In genomic region chr2:186098821-186099220, GRCh38 we compare ENCODE assay signal across 27 cellular contexts.
DNase-seq lines count a peak whose midpoint lies in the region; ATAC-seq and TF ChIP-seq lines count a peak whose summit lies in the region.
"Had no signal": no experiment of that assay in that cellular context is flagged by ENCODE, and none has a peak within 500 bp of the region (broad histone marks: within the 10 kb centered on the region; RNA-seq: fewer than 3 reads in every experiment).

No MANE protein-coding gene starts in this region.

- H3K9me3 Mint-ChIP-seq in neural crest cell: no peaks in the 10 kb centered on the region
- H3K9me3 Mint-ChIP-seq: activated CD4-positive, alpha-beta memory T cell treated with anti-CD3 and anti-CD28 coated beads, Interleukin-2, amount 10 ng/mL, durations not matched to agents 7 days and 5 days had no signal

- H3K36me3 Mint-ChIP-seq in neural crest cell (ENCODE audit: low read depth): peaks cover 3% of the 10 kb centered on the region

- H3K9me3 ChIP-seq in BLaER1 (peaks cover 12% of the 10 kb centered on the region), left ventricle myocardium inferior (replicated peaks) (no peaks in the 10 kb centered on the region)
- H3K9me3 ChIP-seq: neutrophil, prostate gland, thyroid gland, vagina had no signal

- TF ChIP-seq CTCF in neural crest cell (conservative IDR thresholded peaks at IDR 0.05): no peak
- TF ChIP-seq CTCF in left ventricle myocardium inferior (IDR thresholded peaks at IDR 0.05; ENCODE audit: borderline replicate concordance): no peak

- H3K4me2 ChIP-seq in BLaER1: peak overlapping the region; percentile 40; the same call in 1 of the 2 replicates

- no peaks in the 10 kb centered on the region for H3K27me3 Mint-ChIP-seq in neural crest cell (ENCODE audit: low read depth)
- H3K27me3 Mint-ChIP-seq: activated CD4-positive, alpha-beta memory T cell treated with anti-CD3 and anti-CD28 coated beads, Interleukin-2, amount 10 ng/mL, durations not matched to agents 7 days and 5 days; activated T-helper 17 cell treated with anti-CD3 and anti-CD28 coated beads, Interleukin-2, amount 50 U/mL, for 72 hours; CD4-positive, alpha-beta T cell; stimulated activated naive CD8-positive, alpha-beta T cell treated with anti-CD3 and anti-CD28 coated beads, Interleukin-15, Interleukin-2, amounts not matched to agents 100 ng/mL and 50 ng/mL, for 24 hours had no signal

- peak; percentile 23 for DNase-seq in OCI-M1 (lab: John Stamatoyannopoulos, UW)
- DNase-seq in cerebellar cortex (ENCODE audit: low spot score): peak; percentile 12
- no peak for DNase-seq in neural crest cell (ENCODE audit: low read depth, low spot score)
- DNase-seq in left ventricle myocardium inferior: no peak
- DNase-seq in stimulated activated CD4-positive, alpha-beta T cell treated with anti-CD3 and anti-CD28 coated beads, Interleukin-2, amount 100 ng/mL, for 48 hours: no peak
- no peak for DNase-seq in GM19240 (ENCODE audit: insufficient read length, low spot score)
- DNase-seq: activated CD4-positive, alpha-beta memory T cell treated with anti-CD3 and anti-CD28 coated beads, Interleukin-2, amount 10 ng/mL, durations not matched to agents 7 days and 5 days; activated CD4-positive, alpha-beta T cell treated with anti-CD3 and anti-CD28 coated beads for 1 hour; activated naive CD4-positive, alpha-beta T cell treated with anti-CD3 and anti-CD28 coated beads, Interleukin-2, amount 50 U/mL, for 16 hours; anterior cingulate cortex; CD4-positive, alpha-beta T cell; heart left ventricle; MV-4-11; NCI-H1436 treated with DMSO at 0.1 percent for 48 hours; NCI-H2107; NCI-H446 treated with DMSO at 0.1 percent for 48 hours; NCI-H82; thyroid gland had no signal

- no peak for ATAC-seq in GM21723 (IDR thresholded peaks at IDR 0.05; ENCODE audit: unreplicated experiment)
- ATAC-seq: activated T-helper 17 cell treated with anti-CD3 and anti-CD28 coated beads, Interleukin-2, amount 50 U/mL, for 72 hours; heart left ventricle had no signal

- no peaks in the 10 kb centered on the region for H4K20me1 ChIP-seq in BLaER1

- H3K4me1 ChIP-seq in BLaER1 (peaks cover 27% of the 10 kb centered on the region), left ventricle myocardium inferior (peaks cover 10% of the 10 kb centered on the region)
- H3K4me1 ChIP-seq: prostate gland, thyroid gland, vagina had no signal

- H3K36me3 ChIP-seq in BLaER1 (no peaks in the 10 kb centered on the region), left ventricle myocardium inferior (no peaks in the 10 kb centered on the region)
- H3K36me3 ChIP-seq: heart left ventricle, neutrophil, prostate gland, thyroid gland, vagina had no signal

- no peak overlapping the region for H3K9ac ChIP-seq in BLaER1

- intact Hi-C loops in left ventricle myocardium inferior (cut with micrococcal nuclease): no loop called here

- H3K27ac ChIP-seq in BLaER1 (no peak overlapping the region), left ventricle myocardium inferior (replicated peaks) (no peak overlapping the region)
- H3K27ac ChIP-seq: epithelial cell of prostate, heart left ventricle, neutrophil, prostate gland, SK-N-MC, thyroid gland, vagina had no signal

- H3K4me3 Mint-ChIP-seq in neural crest cell: no peak overlapping the region
- H3K4me3 Mint-ChIP-seq: activated CD4-positive, alpha-beta memory T cell treated with anti-CD3 and anti-CD28 coated beads, Interleukin-2, amount 10 ng/mL, durations not matched to agents 7 days and 5 days; activated T-helper 17 cell treated with anti-CD3 and anti-CD28 coated beads, Interleukin-2, amount 50 U/mL, for 72 hours; CD4-positive, alpha-beta T cell; stimulated activated naive CD8-positive, alpha-beta T cell treated with anti-CD3 and anti-CD28 coated beads, Interleukin-15, Interleukin-2, amounts not matched to agents 100 ng/mL and 50 ng/mL, for 24 hours had no signal

- H3K27me3 ChIP-seq in BLaER1 (no peaks in the 10 kb centered on the region), left ventricle myocardium inferior (ENCODE audit: low read depth) (no peaks in the 10 kb centered on the region)
- H3K27me3 ChIP-seq: heart left ventricle, neutrophil, thyroid gland, vagina had no signal

- H3K4me1 Mint-ChIP-seq in neural crest cell: peaks cover 21% of the 10 kb centered on the region
- H3K4me1 Mint-ChIP-seq: activated CD4-positive, alpha-beta memory T cell treated with anti-CD3 and anti-CD28 coated beads, Interleukin-2, amount 10 ng/mL, durations not matched to agents 7 days and 5 days; activated T-helper 17 cell treated with anti-CD3 and anti-CD28 coated beads, Interleukin-2, amount 50 U/mL, for 72 hours had no signal

- H3K4me3 ChIP-seq in BLaER1 (peak overlapping the region; percentile 5; the same call in 1 of the 2 replicates), left ventricle myocardium inferior (no peak overlapping the region)
- H3K4me3 ChIP-seq: heart left ventricle, prostate gland, SK-N-MC, thyroid gland, vagina had no signal

- peak overlapping the region; percentile 29 for H3K27ac Mint-ChIP-seq in neural crest cell (ENCODE audit: unreplicated experiment)
- H3K27ac Mint-ChIP-seq: activated CD4-positive, alpha-beta memory T cell treated with anti-CD3 and anti-CD28 coated beads, Interleukin-2, amount 10 ng/mL, durations not matched to agents 7 days and 5 days; activated T-helper 17 cell treated with anti-CD3 and anti-CD28 coated beads, Interleukin-2, amount 50 U/mL, for 72 hours; CD4-positive, alpha-beta T cell; stimulated activated naive CD8-positive, alpha-beta T cell treated with anti-CD3 and anti-CD28 coated beads, Interleukin-15, Interleukin-2, amounts not matched to agents 100 ng/mL and 50 ng/mL, for 24 hours had no signal

Comparison
In these comparisons a context has a peak if more than half of its experiments do, and no peak if none do; other contexts are left out.
1. DNase-seq: peak in OCI-M1 (single experiment) and cerebellar cortex (single experiment); none in neural crest cell (single experiment), left ventricle myocardium inferior (single experiment), stimulated activated CD4-positive, alpha-beta T cell treated with anti-CD3 and anti-CD28 coated beads, Interleukin-2, amount 100 ng/mL, for 48 hours (0 of 2) and GM19240 (single experiment).